In genomic region chr11:65720237-65720934, GRCh38 we compare ENCODE assay signal across 8 cellular contexts. TPM values are rescaled to one million over a fixed set of nuclear protein-coding genes. Genes with fewer than 3 reads are reported as not detected.
DNase-seq lines count a peak whose midpoint lies in the region; ATAC-seq and TF ChIP-seq lines count a peak whose summit lies in the region.

Gene RNASEH2C (minus strand): TSS chr11:65720798. CDS start chr11:65720758, 40 bp downstream.

- H3K4me1 Mint-ChIP-seq in CD14-positive monocyte = peaks cover 30% of the 10 kb centered on the region

- peaks cover 0 to 4% (median 2%) of the 10 kb centered on the region in 3 donors for H3K27me3 Mint-ChIP-seq in CD14-positive monocyte (ENCODE audit: low read depth in 3 of 3)

- intact Hi-C loops in CD14-positive monocyte (cut with micrococcal nuclease) = no loop called here

- ATAC-seq in GM19372 (IDR thresholded peaks at IDR 0.05; ENCODE audit: low read depth, unreplicated experiment) = peak; percentile 77
- peak; percentile 39 for ATAC-seq in HG03558 (IDR thresholded peaks at IDR 0.05; ENCODE audit: extremely low read depth, unreplicated experiment)

- H3K27ac Mint-ChIP-seq in CD14-positive monocyte = peak within 1 kb of the TSS; percentile 81 to 91 (median 85)

- TF ChIP-seq CTCF in CD14-positive monocyte (IDR thresholded peaks at IDR 0.05) = no peak

- no peaks in the 10 kb centered on the region for H3K9me3 Mint-ChIP-seq in CD14-positive monocyte

- H3K4me3 Mint-ChIP-seq in CD14-positive monocyte = peak within 1 kb of the TSS; percentile 92 to 96

- H3K36me3 Mint-ChIP-seq in CD14-positive monocyte = peaks cover 37 to 43% of the 10 kb centered on the region in 2 donors

- DNase-seq in CD14-positive monocyte (ENCODE audit: low spot score) (peak; percentile 73), NCI-H82 (lab: John Stamatoyannopoulos, UW) (peak; percentile 91), lung microvascular endothelial cell (ENCODE audit: low read depth in 2 of 2) (peak; percentile 87 to 89)
- DNase-seq in activated CD8-positive, alpha-beta memory T cell treated with anti-CD3 and anti-CD28 coated beads for 1 hour (ENCODE audit: extremely low read depth in 1 of 2, low read depth in 1 of 2) = peak; percentile 23 to 66
- peak; percentile 55 for DNase-seq in effector CD8-positive, alpha-beta T cell (lab: John Stamatoyannopoulos, UW)
- DNase-seq in stimulated activated CD4-positive, alpha-beta T cell treated with anti-CD3 and anti-CD28 coated beads, TNF-alpha, amount 100 ng/mL, for 4 hours (ENCODE audit: low read depth in 3 of 3) = peak; percentile 49 to 68 (median 55)

RNA-seq across cellular contexts. Expression of gene RNASEH2C, which starts in this region (rescaled TPM):
- polyA plus RNA-seq in CD14-positive monocyte = 100 to 1,000 TPM in 1 of 2 donors, 10 to 100 TPM in 1; 95.2 to 131 TPM
- total RNA-seq in lung microvascular endothelial cell = 29.6 and 57.1 TPM in 2 replicates

Comparison
In these comparisons a context has a peak if more than half of its experiments do, and no peak if none do; other contexts are left out.
1. Peak in every context shown above with its lines: DNase-seq and ATAC-seq.